Comparison of ENCODE assay signal across 8 cellular contexts in genomic region chrX:70196961-70197805, GRCh38. TPM values are rescaled to one million over a fixed set of nuclear protein-coding genes. Genes with fewer than 3 reads are reported as not detected.
DNase-seq lines count a peak whose midpoint lies in the region; ATAC-seq and TF ChIP-seq lines count a peak whose summit lies in the region.

No MANE protein-coding gene starts in this region.

- TF ChIP-seq CTCF in C4-2B (conservative IDR thresholded peaks at IDR 0.05), result peak; percentile 82
- TF ChIP-seq CTCF in OCI-LY7 (conservative IDR thresholded peaks at IDR 0.05; ENCODE audit: low read length), result peak; percentile 75
- peak; percentile 70 for TF ChIP-seq CTCF in fibroblast of villous mesenchyme (IDR thresholded peaks at IDR 0.05; ENCODE audit: insufficient read depth, low read depth, low read length)
- TF ChIP-seq CTCF in retinal pigment epithelial cell (conservative IDR thresholded peaks at IDR 0.05; ENCODE audit: low read depth, low read length), result peak; percentile 77

- 0 out of 2 replicates have a peak overlapping the region, but pooled peaks have one; percentile 30 for H3K4me2 ChIP-seq in OCI-LY7 (ENCODE audit: low read length)

- H3K36me3 ChIP-seq in OCI-LY7 (ENCODE audit: insufficient read depth, low read length), result no peaks in the 10 kb centered on the region

- intact Hi-C loops in OCI-LY7 (cut with micrococcal nuclease; ENCODE audit: unreplicated experiment), result loop anchor here (5.0 kb wide), 1 partner anchor 235 kb away; no protein-coding TSS in a partner anchor

- no peaks in the 10 kb centered on the region for H3K36me3 Mint-ChIP-seq in activated T-cell treated with anti-CD3 and anti-CD28 coated beads, Interleukin-2, amount 50 U/mL, for 4 hours (ENCODE audit: insufficient read depth)

- BruUV-seq in OCI-LY7 (replicated peaks; lab: Mats Ljungman, UMichigan), result no TSS peak

- no peaks in the 10 kb centered on the region for H3K9me3 ChIP-seq in OCI-LY7 (ENCODE audit: low read length)

- peak overlapping the region; percentile 27; the same call in 1 of the 2 replicates for H2AFZ ChIP-seq in OCI-LY7 (ENCODE audit: low read length)

- CTCF ChIA-PET in OCI-LY7 (lab: Charles Lee; ENCODE audit: unreplicated experiment), result interaction anchor here (0.6 kb wide), 1 partner anchor 207 kb away, joined by 5 read pairs; no protein-coding TSS in a partner anchor

- no peak overlapping the region for H3K27ac ChIP-seq in C4-2B
- no peak overlapping the region for H3K27ac ChIP-seq in OCI-LY7 (ENCODE audit: low read depth, low read length, poor library complexity, severe bottlenecking)

- H3K4me1 ChIP-seq in OCI-LY7 (ENCODE audit: insufficient read depth, low read length, poor library complexity, severe bottlenecking), result no peaks in the 10 kb centered on the region

- H3K79me2 ChIP-seq in OCI-LY7 (ENCODE audit: insufficient read depth, low read depth, low read length), result no peaks in the 10 kb centered on the region

- H3K4me3 Mint-ChIP-seq in activated T-cell treated with anti-CD3 and anti-CD28 coated beads, Interleukin-2, amount 50 U/mL, for 4 hours, result peak overlapping the region; percentile 37

- peaks cover 5% of the 10 kb centered on the region for H3K4me1 Mint-ChIP-seq in activated T-cell treated with anti-CD3 and anti-CD28 coated beads, Interleukin-2, amount 50 U/mL, for 4 hours (ENCODE audit: low read depth)

- H3K4me3 ChIP-seq in OCI-LY7 (ENCODE audit: low read depth, low read length, poor library complexity, severe bottlenecking) (no peak overlapping the region), fibroblast of villous mesenchyme (ENCODE audit: low read depth, low read length) (no peak overlapping the region), retinal pigment epithelial cell (ENCODE audit: low read length) (no peak overlapping the region)

- no peaks in the 10 kb centered on the region for H4K20me1 ChIP-seq in OCI-LY7 (ENCODE audit: insufficient read depth, low read length)

- POLR2A ChIA-PET in OCI-LY7 (lab: Charles Lee), result interaction anchor here (0.7 kb wide), 2 partner anchors 116 to 1096 kb away, joined by 3 to 5 read pairs; no protein-coding TSS in a partner anchor

- DNase-seq in OCI-LY7 (ENCODE audit: low spot score), result peak; percentile 63
- DNase-seq in activated T-cell treated with anti-CD3 and anti-CD28 coated beads, Interleukin-2, amount 50 U/mL, for 4 hours, result peak; percentile 53
- peak; percentile 49 for DNase-seq in fibroblast of villous mesenchyme (ENCODE audit: low read depth)
- DNase-seq in retinal pigment epithelial cell (ENCODE audit: low read depth), result peak; percentile 16

- H3K27me3 Mint-ChIP-seq in activated T-cell treated with anti-CD3 and anti-CD28 coated beads, Interleukin-2, amount 50 U/mL, for 4 hours (ENCODE audit: low read depth), result no peaks in the 10 kb centered on the region

- H3K9me3 Mint-ChIP-seq in activated T-cell treated with anti-CD3 and anti-CD28 coated beads, Interleukin-2, amount 50 U/mL, for 4 hours, result no peaks in the 10 kb centered on the region

- ATAC-seq in GM19023 (IDR thresholded peaks at IDR 0.05; ENCODE audit: unreplicated experiment), result peak; percentile 92
- peak; percentile 85 for ATAC-seq in HG03432 (IDR thresholded peaks at IDR 0.05; ENCODE audit: unreplicated experiment)
- ATAC-seq in activated T-cell treated with anti-CD3 and anti-CD28 coated beads, Interleukin-2, amount 50 U/mL, for 4 hours, result peak; percentile 57 to 84
- no peak for ATAC-seq in HG03460 (IDR thresholded peaks at IDR 0.05; ENCODE audit: unreplicated experiment)

- no peaks in the 10 kb centered on the region for H3K9me2 ChIP-seq in OCI-LY7 (ENCODE audit: insufficient read depth, low read length)

RNA-seq across cellular contexts. Expression of gene DGAT2L6, which starts 19.9 kb away (rescaled TPM):
- total RNA-seq in OCI-LY7 (2014; rRNA removed; shearing (Covaris generic)), result not detected in 2 replicates
- total RNA-seq in OCI-LY7 (2022) (not detected in 2 replicates), fibroblast of villous mesenchyme (not detected in 2 replicates)
- total RNA-seq in activated T-cell treated with anti-CD3 and anti-CD28 coated beads, Interleukin-2, amount 50 U/mL, for 4 hours, result not detected

RNA-seq across cellular contexts. Expression of gene AWAT1, which starts 37.3 kb away (rescaled TPM):
- total RNA-seq in OCI-LY7 (2014; rRNA removed; shearing (Covaris generic)), result not detected in 2 replicates
- total RNA-seq in OCI-LY7 (2022) (not detected in 2 replicates), fibroblast of villous mesenchyme (not detected in 2 replicates)
- total RNA-seq in activated T-cell treated with anti-CD3 and anti-CD28 coated beads, Interleukin-2, amount 50 U/mL, for 4 hours, result not detected
